ENCODE assay signal across 23 cellular contexts in the genomic region with DNA sequence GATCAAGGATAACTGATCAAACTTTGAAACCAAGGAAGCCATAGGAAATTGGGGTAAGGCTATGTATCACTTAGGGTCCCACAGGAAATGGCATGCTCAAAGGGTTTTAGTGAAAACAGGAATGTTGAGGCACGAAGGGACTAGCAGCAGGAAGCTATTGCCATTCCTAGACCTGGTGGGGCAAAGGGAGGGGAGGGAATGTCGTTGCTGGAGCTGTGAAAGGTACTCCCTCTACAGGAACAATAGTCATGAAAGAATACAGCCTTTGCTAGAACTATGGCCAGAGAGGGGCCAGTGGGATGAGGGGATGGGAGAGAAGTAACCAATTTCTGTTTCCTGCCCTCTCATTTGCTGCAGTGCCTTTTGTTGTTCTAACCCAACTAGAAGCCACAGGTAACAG. TPM values are rescaled to one million over a fixed set of nuclear protein-coding genes. Genes with fewer than 3 reads are reported as not detected.
A peak's percentile ranks its signal among the peaks of the same experiment; 100 is the strongest.
DNase-seq lines count a peak whose midpoint lies in the region; ATAC-seq, FAIRE-seq and TF ChIP-seq lines count a peak whose summit lies in the region.
"Had no signal": no experiment of that assay in that cellular context is flagged by ENCODE, and none has a peak within 500 bp of the region (broad histone marks: within the 10 kb centered on the region; RNA-seq: fewer than 3 reads in every experiment).

No MANE protein-coding gene starts in this region.

- H3K9me2 ChIP-seq in GM23338 (ENCODE audit: insufficient read depth), result no peaks in the 10 kb centered on the region

- H3K79me2 ChIP-seq in GM23338 (replicated peaks; ENCODE audit: insufficient read depth) (no peaks in the 10 kb centered on the region), astrocyte (ENCODE audit: insufficient read depth, low read length) (no peaks in the 10 kb centered on the region), neural progenitor cell (ENCODE audit: low read depth) (no peaks in the 10 kb centered on the region)

- peak; percentile 45 for DNase-seq in GM23338 (ENCODE audit: low spot score)
- no peak for DNase-seq in astrocyte (ENCODE audit: low read depth)
- peak; percentile 38 for DNase-seq in iPS-NIHi11 (ENCODE audit: low spot score)
- peak; percentile 18 for DNase-seq in neural progenitor cell (ENCODE audit: low spot score)
- DNase-seq in NCI-H1048 (lab: John Stamatoyannopoulos, UW), result no peak
- DNase-seq: 8988T; Calu3; CD8-positive, alpha-beta T cell; DND-41; EL; GOT3; IMR-90 had no signal

- no peaks in the 10 kb centered on the region; the same call in 2 of the 3 replicates for H3K9me3 Mint-ChIP-seq in GM23338
- H3K9me3 Mint-ChIP-seq in astrocyte (ENCODE audit: unreplicated experiment), result no peaks in the 10 kb centered on the region
- no peaks in the 10 kb centered on the region for H3K9me3 Mint-ChIP-seq in neural progenitor cell
- H3K9me3 Mint-ChIP-seq: CD8-positive, alpha-beta T cell had no signal

- H4K20me1 ChIP-seq in GM23338 (replicated peaks; ENCODE audit: insufficient read depth), result no peaks in the 10 kb centered on the region
- H4K20me1 ChIP-seq in astrocyte (ENCODE audit: insufficient read depth, low read length), result no peaks in the 10 kb centered on the region
- H4K20me1 ChIP-seq in neural progenitor cell (ENCODE audit: low read depth), result no peaks in the 10 kb centered on the region
- H4K20me1 ChIP-seq: BLaER1 had no signal

- H3K9ac ChIP-seq in astrocyte (ENCODE audit: low read length), result no peak overlapping the region
- no peak overlapping the region for H3K9ac ChIP-seq in neural progenitor cell
- H3K9ac ChIP-seq: BLaER1 had no signal

- peak; percentile 17 for FAIRE-seq in astrocyte (lab: Jason Lieb, UNC)
- FAIRE-seq: G401.6, GM12891, GM18507, HTR-8/SVneo, K562 had no signal

- H3K4me3 Mint-ChIP-seq in GM23338 (no peak overlapping the region), astrocyte (ENCODE audit: unreplicated experiment) (no peak overlapping the region), neural progenitor cell (no peak overlapping the region)
- H3K4me3 Mint-ChIP-seq: CD14-positive monocyte; CD8-positive, alpha-beta T cell had no signal

- H3K27me3 ChIP-seq in GM23338 (ENCODE audit: insufficient read depth), result no peaks in the 10 kb centered on the region
- H3K27me3 ChIP-seq in astrocyte (ENCODE audit: insufficient read depth, low read length), result no peaks in the 10 kb centered on the region
- no peaks in the 10 kb centered on the region for H3K27me3 ChIP-seq in neural progenitor cell

- H3K27ac ChIP-seq in GM23338 (ENCODE audit: low read depth) (no peak overlapping the region), astrocyte (ENCODE audit: low read depth, low read length) (no peak overlapping the region), neural progenitor cell (no peak overlapping the region)
- H3K27ac ChIP-seq: BLaER1 had no signal

- TF ChIP-seq CTCF in GM23338 (conservative IDR thresholded peaks at IDR 0.05; ENCODE audit: low read depth in 2 of 2) (peak; percentile 9 to 36; a peak in 2 of 4 replicates), astrocyte (IDR thresholded peaks at IDR 0.05; ENCODE audit: insufficient read depth, low read depth, low read length) (no peak), neural progenitor cell (IDR thresholded peaks at IDR 0.05) (no peak)

- ATAC-seq in GM23338, result peak; percentile 81
- ATAC-seq in GM18498 (IDR thresholded peaks at IDR 0.05; ENCODE audit: unreplicated experiment), result no peak
- no peak for ATAC-seq in GM19397 (IDR thresholded peaks at IDR 0.05; ENCODE audit: unreplicated experiment)
- no peak for ATAC-seq in HG03457 (IDR thresholded peaks at IDR 0.05; ENCODE audit: unreplicated experiment)
- ATAC-seq: CD8-positive, alpha-beta T cell; K562 had no signal

- H3K9me3 ChIP-seq in astrocyte (ENCODE audit: insufficient read depth, low read depth, low read length), result no peaks in the 10 kb centered on the region
- H3K9me3 ChIP-seq in neural progenitor cell (ENCODE audit: low read depth), result no peaks in the 10 kb centered on the region
- H3K9me3 ChIP-seq: BLaER1, HAP-1 had no signal

- H2AFZ ChIP-seq in GM23338, result no peak overlapping the region
- no peak overlapping the region for H2AFZ ChIP-seq in astrocyte (ENCODE audit: low read depth, low read length)
- no peak overlapping the region for H2AFZ ChIP-seq in neural progenitor cell (replicated peaks)

- H3K4me1 Mint-ChIP-seq in GM23338, result peaks cover 23% of the 10 kb centered on the region
- H3K4me1 Mint-ChIP-seq in astrocyte (ENCODE audit: low read depth, unreplicated experiment), result peaks cover 4% of the 10 kb centered on the region
- H3K4me1 Mint-ChIP-seq in neural progenitor cell, result peaks cover 6% of the 10 kb centered on the region

- H3K27me3 Mint-ChIP-seq in GM23338 (ENCODE audit: insufficient read depth, low read depth, poor library complexity) (no peaks in the 10 kb centered on the region), astrocyte (ENCODE audit: low read depth, unreplicated experiment) (no peaks in the 10 kb centered on the region), neural progenitor cell (ENCODE audit: insufficient read depth, low read depth) (peaks cover 4% of the 10 kb centered on the region)

- no peaks in the 10 kb centered on the region; the same call in 1 of the 2 replicates for H3K4me1 ChIP-seq in GM23338 (ENCODE audit: insufficient read depth)
- peaks cover 8% of the 10 kb centered on the region for H3K4me1 ChIP-seq in astrocyte (ENCODE audit: insufficient read depth, low read length)
- peaks cover 3% of the 10 kb centered on the region for H3K4me1 ChIP-seq in neural progenitor cell

- H3K4me2 ChIP-seq in GM23338 (no peak overlapping the region), astrocyte (ENCODE audit: low read length) (no peak overlapping the region), neural progenitor cell (no peak overlapping the region)
- H3K4me2 ChIP-seq: BLaER1 had no signal

- H3K27ac Mint-ChIP-seq in GM23338 (no peak overlapping the region), astrocyte (ENCODE audit: unreplicated experiment) (no peak overlapping the region), neural progenitor cell (no peak overlapping the region)
- H3K27ac Mint-ChIP-seq: CD8-positive, alpha-beta T cell had no signal

- H3F3A ChIP-seq in GM23338 (replicated peaks; ENCODE audit: low read depth) (no peaks in the 10 kb centered on the region), neural progenitor cell (ENCODE audit: low read depth) (no peaks in the 10 kb centered on the region)

- H3K36me3 Mint-ChIP-seq in GM23338 (ENCODE audit: low read depth), result no peaks in the 10 kb centered on the region
- H3K36me3 Mint-ChIP-seq in astrocyte (ENCODE audit: low read depth, unreplicated experiment), result no peaks in the 10 kb centered on the region
- no peaks in the 10 kb centered on the region for H3K36me3 Mint-ChIP-seq in neural progenitor cell
- H3K36me3 Mint-ChIP-seq: CD8-positive, alpha-beta T cell had no signal

- H3K4me3 ChIP-seq in GM23338 (no peak overlapping the region), astrocyte (ENCODE audit: insufficient read depth, low read depth, low read length) (no peak overlapping the region), neural progenitor cell (no peak overlapping the region)
- H3K4me3 ChIP-seq: BLaER1, HAP-1, K562 had no signal

- H3K36me3 ChIP-seq in GM23338 (ENCODE audit: insufficient read depth) (no peaks in the 10 kb centered on the region), astrocyte (ENCODE audit: insufficient read depth, low read length) (no peaks in the 10 kb centered on the region), neural progenitor cell (no peaks in the 10 kb centered on the region)
- H3K36me3 ChIP-seq: BLaER1, HAP-1 had no signal

TF ChIP-seq in GM23338, 12 proteins besides CTCF, POLR2A, EP300 and RAD21 (continues in another document):
- TF ChIP-seq POLR2AphosphoS5 (IDR thresholded peaks at IDR 0.05; ENCODE audit: low read depth), result no peak
- no peak for TF ChIP-seq ZNF331 (CRISPR knock-in tag; IDR thresholded peaks at IDR 0.05; ENCODE audit: low read depth)
- TF ChIP-seq ZNF114 (CRISPR knock-in tag; IDR thresholded peaks at IDR 0.05), result no peak

RNA-seq across cellular contexts. Expression of gene REPS2, which starts 11.9 kb away (rescaled TPM):
- total RNA-seq in GM23338 (2014; rRNA removed; shearing (Covaris generic)), result 2.6 and 4.4 TPM in 2 replicates
- polyA plus RNA-seq in GM23338 (2016; fragmentation: Nextera tagmentation; extraction: Ambion mirVana), result 1.2 and 2.2 TPM in 2 replicates
- total RNA-seq in astrocyte, result 1.2 and 1.3 TPM in 2 replicates
- 1.2 and 4.1 TPM in 2 replicates for total RNA-seq in neural progenitor cell (ENCODE audit: low replicate concordance)

Comparison
In these comparisons a context has a peak if more than half of its experiments do, and no peak if none do; other contexts are left out.
1. DNase-seq: peak in GM23338 (single experiment), iPS-NIHi11 (single experiment) and neural progenitor cell (single experiment); none in astrocyte (single experiment) and NCI-H1048 (single experiment).
2. CTCF ChIP-seq: peak in GM23338 (2 of 2); none in astrocyte (single experiment) and neural progenitor cell (single experiment).